Comparison of ENCODE assay signal across 18 cellular contexts in genomic region chr1:233424727-233425222, GRCh38.
A peak's percentile ranks its signal among the peaks of the same experiment; 100 is the strongest.
DNase-seq lines count a peak whose midpoint lies in the region; ATAC-seq, FAIRE-seq and TF ChIP-seq lines count a peak whose summit lies in the region.
"Had no signal": no experiment of that assay in that cellular context is flagged by ENCODE, and none has a peak within 500 bp of the region (broad histone marks: within the 10 kb centered on the region; RNA-seq: fewer than 3 reads in every experiment).

No MANE protein-coding gene starts in this region.

- H3K4me1 ChIP-seq in Loucy (ENCODE audit: insufficient read depth, low read length, poor library complexity, severe bottlenecking): no peaks in the 10 kb centered on the region
- H3K4me1 ChIP-seq: esophagus squamous epithelium, upper lobe of left lung had no signal

- H3K27me3 ChIP-seq in Loucy (ENCODE audit: insufficient read depth, low read length, poor library complexity, severe bottlenecking) (no peaks in the 10 kb centered on the region), bronchial epithelial cell (ENCODE audit: control insufficient read depth, insufficient read depth, low read length) (no peaks in the 10 kb centered on the region)
- H3K27me3 ChIP-seq: MG63, upper lobe of left lung had no signal

- DNase-seq in AG10803 (ENCODE audit: low read depth) (no peak), bronchial epithelial cell (ENCODE audit: low read depth) (peak; percentile 15), left lobe of liver (ENCODE audit: low spot score) (no peak), AG20443 (ENCODE audit: low spot score) (no peak), OCI-M2 (lab: John Stamatoyannopoulos, UW; ENCODE audit: unreplicated experiment) (no peak), GM13976 (ENCODE audit: low spot score) (no peak), left cardiac atrium (no peak)
- DNase-seq: activated CD4-positive, CD25-positive, alpha-beta regulatory T cell treated with anti-CD3 and anti-CD28 coated beads, Interleukin-2, amount 50 U/mL, for 72 hours; activated T-cell treated with anti-CD3 and anti-CD28 coated beads, Interleukin-2, amount 50 U/mL, for 1 hour; esophagus squamous epithelium; GF-D8; MG63; stimulated activated CD4-positive, alpha-beta T cell treated with anti-CD3 and anti-CD28 coated beads, Interleukin-2, amount 100 ng/mL, for 24 hours; T-cell; upper lobe of left lung had no signal

- H3K79me2 ChIP-seq in Loucy (ENCODE audit: insufficient read depth, low read length): no peaks in the 10 kb centered on the region

- H3K36me3 ChIP-seq in Loucy (ENCODE audit: insufficient read depth, low read length) (no peaks in the 10 kb centered on the region), bronchial epithelial cell (ENCODE audit: control insufficient read depth, insufficient read depth, low read length) (no peaks in the 10 kb centered on the region)
- H3K36me3 ChIP-seq: esophagus squamous epithelium, MG63, upper lobe of left lung had no signal

- H3K4me3 ChIP-seq in AG10803 (ENCODE audit: low read length): no peak overlapping the region
- H3K4me3 ChIP-seq in Loucy (ENCODE audit: low read length, poor library complexity, severe bottlenecking): peak overlapping the region; percentile 29
- no peak overlapping the region for H3K4me3 ChIP-seq in bronchial epithelial cell (ENCODE audit: low read depth, low read length)
- H3K4me3 ChIP-seq: esophagus squamous epithelium, MG63, upper lobe of left lung had no signal

- H4K20me1 ChIP-seq in Loucy (ENCODE audit: insufficient read depth, low read length, poor library complexity, severe bottlenecking): no peaks in the 10 kb centered on the region

- no peak overlapping the region for H3K9ac ChIP-seq in Loucy (ENCODE audit: low read depth, low read length, poor library complexity, severe bottlenecking)

- H3K4me2 ChIP-seq in Loucy (ENCODE audit: low read depth, low read length, poor library complexity, severe bottlenecking): peak overlapping the region; percentile 49

- H3F3A ChIP-seq in Loucy (ENCODE audit: low read depth): no peaks in the 10 kb centered on the region

- H2AFZ ChIP-seq in Loucy (ENCODE audit: low read length): peak overlapping the region; percentile 69

- no peaks in the 10 kb centered on the region for H3K9me3 ChIP-seq in Loucy (ENCODE audit: insufficient read depth, low read depth, low read length)
- H3K9me3 ChIP-seq: esophagus squamous epithelium, MG63, upper lobe of left lung had no signal

- no peaks in the 10 kb centered on the region for H3K9me2 ChIP-seq in Loucy (replicated peaks; ENCODE audit: low read depth, low read length)

- intact Hi-C loops in left cardiac atrium (cut with DNase I): no loop called here

- ATAC-seq in left lobe of liver (peak; percentile 82), left cardiac atrium (no peak)
- ATAC-seq: T-cell had no signal

- FAIRE-seq in bronchial epithelial cell (lab: Jason Lieb, UNC): no peak
- FAIRE-seq: colon, H1 had no signal

- peak; percentile 28 for TF ChIP-seq CTCF in AG10803 (conservative IDR thresholded peaks at IDR 0.05; ENCODE audit: low read length)
- peak; percentile 51 for TF ChIP-seq CTCF in Loucy (conservative IDR thresholded peaks at IDR 0.05; ENCODE audit: low read length)
- no peak for TF ChIP-seq CTCF in bronchial epithelial cell (IDR thresholded peaks at IDR 0.05; ENCODE audit: insufficient read depth, low read length, severe bottlenecking)
- no peak for TF ChIP-seq CTCF in GM13976 (IDR thresholded peaks at IDR 0.05; ENCODE audit: borderline replicate concordance, control extremely low read depth, extremely low read depth, insufficient read depth, missing control alignments)

- in situ Hi-C loops in GM13976 (cut with MboI; ENCODE audit: low sequenced_read_pairs, unreplicated experiment): loop anchor here (25.0 kb wide), 1 partner anchor 363 kb away; no protein-coding TSS in a partner anchor

Comparison
In these comparisons a context has a peak if more than half of its experiments do, and no peak if none do; other contexts are left out.
1. CTCF ChIP-seq: peak in AG10803 (single experiment) and Loucy (single experiment); none in bronchial epithelial cell (single experiment) and GM13976 (single experiment).